Comparison of ENCODE assay signal across 20 cellular contexts in genomic region chr5:139410886-139411835, GRCh38. TPM values are rescaled to one million over a fixed set of nuclear protein-coding genes. Genes with fewer than 3 reads are reported as not detected.
A peak's percentile ranks its signal among the peaks of the same experiment; 100 is the strongest.
DNase-seq lines count a peak whose midpoint lies in the region; ATAC-seq and TF ChIP-seq lines count a peak whose summit lies in the region.
"Had no signal": no experiment of that assay in that cellular context is flagged by ENCODE, and none has a peak within 500 bp of the region (broad histone marks: within the 10 kb centered on the region; RNA-seq: fewer than 3 reads in every experiment).

No MANE protein-coding gene starts in this region.

- H3K9me3 ChIP-seq in gastroesophageal sphincter (no peaks in the 10 kb centered on the region), H9 (ENCODE audit: control insufficient read depth, low read depth, low read length) (no peaks in the 10 kb centered on the region)
- H3K9me3 ChIP-seq: A549, pancreas, Peyer's patch, thyroid gland had no signal

- peak; percentile 0 for DNase-seq in activated naive CD4-positive, alpha-beta T cell treated with anti-CD3 and anti-CD28 coated beads for 36 hours
- no peak for DNase-seq in activated naive CD4-positive, alpha-beta T cell treated with Interleukin-2 at 50 U/mL for 16 hours
- DNase-seq in H9, result no peak
- DNase-seq in NCI-H187 (lab: John Stamatoyannopoulos, UW), result no peak
- DNase-seq: activated CD4-positive, CD25-positive, alpha-beta regulatory T cell treated with anti-CD3 and anti-CD28 coated beads, Interleukin-2, amount 50 U/mL, for 72 hours; activated T-cell treated with anti-CD3 and anti-CD28 coated beads, Interleukin-2, amount 50 U/mL, for 1 hour; Karpas-422; NCI-H1436 treated with DMSO at 0.1 percent for 48 hours; NCI-H524; pancreas; thyroid gland had no signal

- TF ChIP-seq CTCF in gastroesophageal sphincter (IDR thresholded peaks at IDR 0.05) (no peak), H9 (conservative IDR thresholded peaks at IDR 0.05) (no peak)

- H3K9ac ChIP-seq in H9 (ENCODE audit: extremely low read depth, insufficient read length, low read length), result no peak overlapping the region

- H3K4me3 Mint-ChIP-seq in activated naive CD4-positive, alpha-beta T cell treated with anti-CD3 and anti-CD28 coated beads for 36 hours, result no peak overlapping the region
- no peak overlapping the region for H3K4me3 Mint-ChIP-seq in H9
- H3K4me3 Mint-ChIP-seq: T-helper 1 cell treated with Interleukin-12 subunit alpha and Interleukin-12 subunit beta and Interleukin-4 antibody, amounts not matched to agents 30 μg/mL and 1 μg/mL, for 36 hours had no signal

- H2BK120ac ChIP-seq in H9 (ENCODE audit: low read depth, low read length, poor library complexity, severe bottlenecking), result no peak overlapping the region

- TF ChIP-seq EP300 in gastroesophageal sphincter (IDR thresholded peaks at IDR 0.05), result no peak

- no peaks in the 10 kb centered on the region for H3K79me1 ChIP-seq in H9 (ENCODE audit: insufficient read depth, low read depth, low read length, poor library complexity, severe bottlenecking)

- no peak for ATAC-seq in gastroesophageal sphincter
- ATAC-seq: A549 had no signal

- H3K4me1 ChIP-seq in gastroesophageal sphincter (peaks cover under 1 to 29% (median 17%) of the 10 kb centered on the region in 3 donors), H9 (ENCODE audit: insufficient read depth, low read length) (no peaks in the 10 kb centered on the region)
- H3K4me1 ChIP-seq: A549, pancreas had no signal

- H2BK12ac ChIP-seq in H9 (ENCODE audit: insufficient read length, low read depth, low read length), result no peak overlapping the region

- no peak overlapping the region for H3K27ac Mint-ChIP-seq in activated naive CD4-positive, alpha-beta T cell treated with anti-CD3 and anti-CD28 coated beads for 36 hours
- no peak overlapping the region for H3K27ac Mint-ChIP-seq in H9
- H3K27ac Mint-ChIP-seq: T-helper 1 cell treated with Interleukin-12 subunit alpha and Interleukin-12 subunit beta and Interleukin-4 antibody, amounts not matched to agents 30 μg/mL and 1 μg/mL, for 36 hours had no signal

- H3K18ac ChIP-seq in H9 (ENCODE audit: insufficient read length, low read depth, low read length), result no peak overlapping the region

- no peak overlapping the region for H2BK5ac ChIP-seq in H9 (ENCODE audit: insufficient read length, low read length)

- H3K14ac ChIP-seq in H9 (ENCODE audit: insufficient read depth, low read length), result no peak overlapping the region

- no peak overlapping the region for H2BK15ac ChIP-seq in H9 (ENCODE audit: low read depth, low read length)

- no peaks in the 10 kb centered on the region for H3K79me2 ChIP-seq in H9 (ENCODE audit: insufficient read depth, low read length)

- intact Hi-C loops in activated naive CD4-positive, alpha-beta T cell treated with anti-CD3 and anti-CD28 coated beads for 36 hours (cut with micrococcal nuclease), result no loop called here

- H3K27me3 ChIP-seq in gastroesophageal sphincter (no peaks in the 10 kb centered on the region), H9 (ENCODE audit: insufficient read depth, low read length) (no peaks in the 10 kb centered on the region)
- H3K27me3 ChIP-seq: pancreas, Peyer's patch, thyroid gland had no signal

- H3K23me2 ChIP-seq in H9 (ENCODE audit: insufficient read length, low read depth, low read length, poor library complexity, severe bottlenecking), result no peaks in the 10 kb centered on the region

- no peak overlapping the region for H3T11ph ChIP-seq in H9 (ENCODE audit: low read length)

- H3K4me3 ChIP-seq in gastroesophageal sphincter, result no peak overlapping the region
- H3K4me3 ChIP-seq: A549, pancreas, Peyer's patch, thyroid gland had no signal

- H3K27ac ChIP-seq in gastroesophageal sphincter (peak overlapping the region in 3 of 4 donors; percentile 15 to 68 (median 36)), temporal lobe (ENCODE audit: low read depth, low read length) (peak overlapping the region; percentile 66), H9 (ENCODE audit: insufficient read length, low read depth, low read length) (no peak overlapping the region)
- H3K27ac ChIP-seq: A549, Peyer's patch, thyroid gland had no signal

- no peak overlapping the region for H3K4me2 ChIP-seq in H9 (ENCODE audit: insufficient read depth, insufficient read length, low read length)
- H3K4me2 ChIP-seq: A549 had no signal

- no peak for TF ChIP-seq POLR2A in gastroesophageal sphincter (IDR thresholded peaks at IDR 0.05)

- no peak overlapping the region for H3K56ac ChIP-seq in H9 (ENCODE audit: insufficient read length, low read depth, low read length)

- no peak overlapping the region for H2AFZ ChIP-seq in H9 (ENCODE audit: low read length)

- no peak overlapping the region for H3K23ac ChIP-seq in H9 (ENCODE audit: insufficient read length, low read depth, low read length)

- no peaks in the 10 kb centered on the region for H3K27me3 Mint-ChIP-seq in activated naive CD4-positive, alpha-beta T cell treated with anti-CD3 and anti-CD28 coated beads for 36 hours (ENCODE audit: low read depth)
- peaks cover 2% of the 10 kb centered on the region; the same call in 1 of the 2 replicates for H3K27me3 Mint-ChIP-seq in H9 (ENCODE audit: low read depth)

- H4K20me1 ChIP-seq in H9 (ENCODE audit: control insufficient read depth, insufficient read depth, insufficient read length), result no peaks in the 10 kb centered on the region

- no peak overlapping the region for H4K5ac ChIP-seq in H9 (ENCODE audit: insufficient read length, low read depth, low read length)

- WGBS in gastroesophageal sphincter (ENCODE audit: low coverage in 1 of 2), 2 donors, result 44 to 62% methylated on average over 7 to 17 of the region's 19 CpGs
- no CpG with 5 or more reads among the region's 19 CpGs for WGBS in H9 (ENCODE audit: extremely low coverage, insufficient read length, low lambda C conversion rate)

- H3K36me3 ChIP-seq in gastroesophageal sphincter, result peaks cover 0 to 28% of the 10 kb centered on the region in 2 donors
- H3K36me3 ChIP-seq: pancreas, Peyer's patch, thyroid gland had no signal

- no peak overlapping the region for H4K91ac ChIP-seq in H9 (ENCODE audit: insufficient read length, low read depth, low read length)

- H3K36me3 Mint-ChIP-seq in activated naive CD4-positive, alpha-beta T cell treated with anti-CD3 and anti-CD28 coated beads for 36 hours (ENCODE audit: low read depth), result peaks cover 4% of the 10 kb centered on the region
- peaks cover 0 to 17% (median 13%) of the 10 kb centered on the region in 3 experiments; a peak in 4 of 7 replicates for H3K36me3 Mint-ChIP-seq in H9 (ENCODE audit: insufficient read depth in 1 of 3, low read depth in 3 of 3)

- CTCF ChIA-PET in activated naive CD4-positive, alpha-beta T cell treated with anti-CD3 and anti-CD28 coated beads for 36 hours (lab: Charles Lee), result interaction anchor here (1.0 to 1.6 kb wide), 7 partner anchors 9 to 223 kb away, joined by 3 to 6 read pairs (median 3); no protein-coding TSS in a partner anchor

- no peak overlapping the region for H2BK20ac ChIP-seq in H9 (ENCODE audit: low read depth, low read length, poor library complexity, severe bottlenecking)

- no peak overlapping the region for H3K4ac ChIP-seq in H9 (ENCODE audit: low read depth, low read length)

- H3K9me3 Mint-ChIP-seq in activated naive CD4-positive, alpha-beta T cell treated with anti-CD3 and anti-CD28 coated beads for 36 hours, result no peaks in the 10 kb centered on the region
- H3K9me3 Mint-ChIP-seq in H9, result no peaks in the 10 kb centered on the region
- H3K9me3 Mint-ChIP-seq: T-helper 1 cell treated with Interleukin-12 subunit alpha and Interleukin-12 subunit beta and Interleukin-4 antibody, amounts not matched to agents 30 μg/mL and 1 μg/mL, for 36 hours had no signal

- H2AK5ac ChIP-seq in H9 (ENCODE audit: insufficient read length, low read length), result no peak overlapping the region

- H3K4me1 Mint-ChIP-seq in activated naive CD4-positive, alpha-beta T cell treated with anti-CD3 and anti-CD28 coated beads for 36 hours (ENCODE audit: low read depth), result peaks cover 47% of the 10 kb centered on the region
- H3K4me1 Mint-ChIP-seq in H9, result no peaks in the 10 kb centered on the region

- H4K8ac ChIP-seq in H9 (replicated peaks; ENCODE audit: insufficient read length, low read depth, low read length), result no peak overlapping the region

RNA-seq across cellular contexts. Expression of gene SPATA24, which starts 7.3 kb away (rescaled TPM):
- 1 to 10 TPM; 6.0 to 7.4 TPM for total RNA-seq in activated naive CD4-positive, alpha-beta T cell treated with anti-CD3 and anti-CD28 coated beads for 36 hours
- total RNA-seq in gastroesophageal sphincter (10 to 100 TPM in 2 of 4 donors, 1 to 10 TPM in 2; 1.5 to 13.5 (median 6.3) TPM), temporal lobe (3.7 TPM), H9 (2021) (12.9 and 13.0 TPM in 2 replicates)

RNA-seq across cellular contexts. Expression of gene PROB1, which starts 16.3 kb away (rescaled TPM):
- 1 to 10 TPM; 1.1 to 1.2 TPM for total RNA-seq in activated naive CD4-positive, alpha-beta T cell treated with anti-CD3 and anti-CD28 coated beads for 36 hours
- total RNA-seq in gastroesophageal sphincter, result 1 to 10 TPM; 1.2 to 9.1 (median 4.1) TPM
- total RNA-seq in temporal lobe, result 0.49 TPM
- 3.3 and 3.4 TPM in 2 replicates for total RNA-seq in H9 (2021)

RNA-seq across cellular contexts. Expression of gene MZB1, which starts 21.4 kb away (rescaled TPM):
- 1 to 10 TPM; 2.0 to 2.8 TPM for total RNA-seq in activated naive CD4-positive, alpha-beta T cell treated with anti-CD3 and anti-CD28 coated beads for 36 hours
- under 1 TPM in 1 of 4 donors, not detected in 3; 0.74 TPM for total RNA-seq in gastroesophageal sphincter
- not detected for total RNA-seq in temporal lobe
- 0.31 and 0.48 TPM in 2 replicates for total RNA-seq in H9 (2021)
- total RNA-seq: dermis microvascular lymphatic vessel endothelial cell, G401 had no signal

RNA-seq across cellular contexts. Expression of gene SLC23A1, which starts 28.1 kb away (rescaled TPM):
- total RNA-seq in activated naive CD4-positive, alpha-beta T cell treated with anti-CD3 and anti-CD28 coated beads for 36 hours, result under 1 TPM in 1 of 2 experiments, not detected in 1; 0.62 TPM
- total RNA-seq in gastroesophageal sphincter, result not detected
- total RNA-seq in temporal lobe, result not detected
- not detected in 2 replicates for total RNA-seq in H9 (2021)
- total RNA-seq: dermis microvascular lymphatic vessel endothelial cell, G401, H1, mononuclear cell, thyroid gland had no signal

RNA-seq across cellular contexts. Expression of gene DNAJC18, which starts 28.2 kb away (rescaled TPM):
- total RNA-seq in activated naive CD4-positive, alpha-beta T cell treated with anti-CD3 and anti-CD28 coated beads for 36 hours, result 10 to 100 TPM; 18.1 to 18.8 TPM
- total RNA-seq in gastroesophageal sphincter (10 to 100 TPM in 3 of 4 donors, 1 to 10 TPM in 1; 7.6 to 27.7 (median 14.5) TPM), temporal lobe (45.2 TPM), H9 (2021) (25.4 and 26.5 TPM in 2 replicates)
